In genomic region chr7:139360210-139360947, GRCh38 we compare ENCODE assay signal across 8 cellular contexts. TPM values are rescaled to one million over a fixed set of nuclear protein-coding genes. Genes with fewer than 3 reads are reported as not detected.
DNase-seq lines count a peak whose midpoint lies in the region; ATAC-seq and TF ChIP-seq lines count a peak whose summit lies in the region.

No MANE protein-coding gene starts in this region.

- peaks cover 76% of the 10 kb centered on the region for H3K36me3 Mint-ChIP-seq in activated T-cell treated with anti-CD3 and anti-CD28 coated beads, Interleukin-2, amount 50 U/mL, for 24 hours (ENCODE audit: low read depth)

- peak overlapping the region; percentile 78 for H3K4me3 ChIP-seq in Jurkat, Clone E6-1 (ENCODE audit: low read length)
- peak overlapping the region; percentile 90 to 100 for H3K4me3 ChIP-seq in mucosa of rectum (ENCODE audit: low read length in 2 of 2)

- peaks cover 4 to 6% of the 10 kb centered on the region in 2 donors for H3K36me3 ChIP-seq in mucosa of rectum (ENCODE audit: control insufficient read depth in 2 of 2, insufficient read depth in 2 of 2, low read length in 2 of 2)

- H3K27ac ChIP-seq in mucosa of rectum (ENCODE audit: low read depth in 2 of 2, low read length in 2 of 2) = peak overlapping the region; percentile 99 to 100

- peaks cover 41% of the 10 kb centered on the region for H3K4me1 Mint-ChIP-seq in activated T-cell treated with anti-CD3 and anti-CD28 coated beads, Interleukin-2, amount 50 U/mL, for 24 hours (ENCODE audit: low read depth)

- H3K9me3 Mint-ChIP-seq in activated T-cell treated with anti-CD3 and anti-CD28 coated beads, Interleukin-2, amount 50 U/mL, for 24 hours = no peaks in the 10 kb centered on the region

- peaks cover 12 to 14% of the 10 kb centered on the region in 2 donors for H3K4me1 ChIP-seq in mucosa of rectum (ENCODE audit: control insufficient read depth in 2 of 2, insufficient read depth in 2 of 2, low read length in 2 of 2)

- H3K9ac ChIP-seq in mucosa of rectum (ENCODE audit: low read depth in 1 of 2, low read length in 2 of 2) = peak overlapping the region; percentile 99 to 100

- H3K4me3 Mint-ChIP-seq in activated T-cell treated with anti-CD3 and anti-CD28 coated beads, Interleukin-2, amount 50 U/mL, for 24 hours = peak overlapping the region; percentile 96

- DNase-seq in DMS53 (lab: John Stamatoyannopoulos, UW) (peak; percentile 99), OCI-M2 (lab: John Stamatoyannopoulos, UW; ENCODE audit: unreplicated experiment) (peak; percentile 87), erythroblast (lab: John Stamatoyannopoulos, UW) (peak; percentile 97 to 98)
- peak; percentile 93 for DNase-seq in Jurkat, Clone E6-1 (ENCODE audit: low read depth, low spot score)
- peak; percentile 99 for DNase-seq in activated T-cell treated with anti-CD3 and anti-CD28 coated beads, Interleukin-2, amount 50 U/mL, for 24 hours
- DNase-seq in stimulated activated CD8-positive, alpha-beta memory T cell treated with anti-CD3 and anti-CD28 coated beads, Interleukin-4, amount 100 ng/mL, for 24 hours (ENCODE audit: low read depth) = peak; percentile 97

- peak; percentile 70 for ATAC-seq in GM21619 (IDR thresholded peaks at IDR 0.05; ENCODE audit: unreplicated experiment)

- H3K27me3 ChIP-seq in mucosa of rectum (ENCODE audit: control insufficient read depth in 2 of 2, insufficient read depth in 2 of 2, low read length in 2 of 2) = no peaks in the 10 kb centered on the region

- H3K27me3 Mint-ChIP-seq in activated T-cell treated with anti-CD3 and anti-CD28 coated beads, Interleukin-2, amount 50 U/mL, for 24 hours = no peaks in the 10 kb centered on the region

- peak overlapping the region; percentile 98 for H3K27ac Mint-ChIP-seq in activated T-cell treated with anti-CD3 and anti-CD28 coated beads, Interleukin-2, amount 50 U/mL, for 24 hours

- H3K9me3 ChIP-seq in mucosa of rectum (ENCODE audit: control insufficient read depth in 2 of 2, low read length in 2 of 2) = no peaks in the 10 kb centered on the region

- peak; percentile 66 for TF ChIP-seq POLR2A in erythroblast (IDR thresholded peaks at IDR 0.05; ENCODE audit: low read length)

RNA-seq across cellular contexts. Expression of gene LUC7L2, which starts 0.7 kb away (rescaled TPM):
- 67.5 TPM for polyA plus RNA-seq in Jurkat, Clone E6-1 (2012; ENCODE audit: insufficient read depth, insufficient read length)

RNA-seq across cellular contexts. Expression of gene FMC1, which starts 19.2 kb away (rescaled TPM):
- polyA plus RNA-seq in Jurkat, Clone E6-1 (2012; ENCODE audit: insufficient read depth, insufficient read length) = 33.1 TPM

Comparison
In these comparisons a context has a peak if more than half of its experiments do, and no peak if none do; other contexts are left out.
1. Peak in every context shown above with its lines: DNase-seq, ATAC-seq, H3K4me3 ChIP-seq and H3K27ac ChIP-seq.